In genomic region chr15:48177875-48178611, GRCh38 we compare ENCODE assay signal across 8 cellular contexts. TPM values are rescaled to one million over a fixed set of nuclear protein-coding genes. Genes with fewer than 3 reads are reported as not detected.
DNase-seq lines count a peak whose midpoint lies in the region; ATAC-seq and TF ChIP-seq lines count a peak whose summit lies in the region.

Gene MYEF2 (minus strand): TSS chr15:48178295. CDS start chr15:48178237, 58 bp downstream.

- H3K4me3 Mint-ChIP-seq in nephron progenitor cell: peak within 1 kb of the TSS; percentile 95
- H3K4me3 Mint-ChIP-seq in stimulated activated naive CD8-positive, alpha-beta T cell treated with anti-CD3 and anti-CD28 coated beads, Interleukin-15, amount 100 ng/mL, for 72 hours: peak within 1 kb of the TSS; percentile 82 to 98

- peaks cover 23% of the 10 kb centered on the region for H3K36me3 Mint-ChIP-seq in nephron progenitor cell (ENCODE audit: low read depth)

- peaks cover 6% of the 10 kb centered on the region for H3K27me3 Mint-ChIP-seq in nephron progenitor cell (ENCODE audit: low read depth, poor library complexity)
- peaks cover 16% of the 10 kb centered on the region for H3K27me3 Mint-ChIP-seq in stimulated activated naive CD8-positive, alpha-beta T cell treated with anti-CD3 and anti-CD28 coated beads, Interleukin-15, amount 100 ng/mL, for 72 hours

- peaks cover 22% of the 10 kb centered on the region for H3K9me3 Mint-ChIP-seq in nephron progenitor cell
- H3K9me3 Mint-ChIP-seq in stimulated activated naive CD8-positive, alpha-beta T cell treated with anti-CD3 and anti-CD28 coated beads, Interleukin-15, amount 100 ng/mL, for 72 hours: peaks cover 5 to 9% of the 10 kb centered on the region in 2 donors

- H3K4me3 ChIP-seq in foreskin fibroblast (ENCODE audit: low read depth in 1 of 2, low read length in 2 of 2): peak within 1 kb of the TSS; percentile 58 to 61

- TF ChIP-seq CTCF in foreskin fibroblast (IDR thresholded peaks at IDR 0.05; ENCODE audit: low read depth, low read length) (no peak), nephron progenitor cell (IDR thresholded peaks at IDR 0.05) (no peak)

- ATAC-seq in GM19438 (IDR thresholded peaks at IDR 0.05; ENCODE audit: low read depth, unreplicated experiment) (peak; percentile 73), HG03571 (IDR thresholded peaks at IDR 0.05; ENCODE audit: unreplicated experiment) (peak; percentile 72)
- peak; percentile 89 for ATAC-seq in stimulated activated naive CD8-positive, alpha-beta T cell treated with anti-CD3 and anti-CD28 coated beads, Interleukin-15, amount 100 ng/mL, for 72 hours

- peaks cover 25% of the 10 kb centered on the region for H3K4me1 Mint-ChIP-seq in nephron progenitor cell
- H3K4me1 Mint-ChIP-seq in stimulated activated naive CD8-positive, alpha-beta T cell treated with anti-CD3 and anti-CD28 coated beads, Interleukin-15, amount 100 ng/mL, for 72 hours: peaks cover 10% of the 10 kb centered on the region

- DNase-seq in CD1c-positive myeloid dendritic cell (ENCODE audit: extremely low spot score) (peak; percentile 41), activated gamma-delta T cell (lab: John Stamatoyannopoulos, UW) (peak; percentile 20), foreskin fibroblast (peak; percentile 51 to 81), nephron progenitor cell (peak; percentile 78)
- DNase-seq in stimulated activated naive CD8-positive, alpha-beta T cell treated with anti-CD3 and anti-CD28 coated beads, Interleukin-15, amount 100 ng/mL, for 72 hours: peak; percentile 73 to 81

- peak within 1 kb of the TSS; percentile 93 for H3K27ac Mint-ChIP-seq in nephron progenitor cell
- peak within 1 kb of the TSS; percentile 93 to 99 for H3K27ac Mint-ChIP-seq in stimulated activated naive CD8-positive, alpha-beta T cell treated with anti-CD3 and anti-CD28 coated beads, Interleukin-15, amount 100 ng/mL, for 72 hours

TF ChIP-seq in PFSK-1, 5 proteins besides CTCF, POLR2A, EP300 and RAD21:
- TF ChIP-seq TAF1 (IDR thresholded peaks at IDR 0.05; ENCODE audit: borderline replicate concordance, insufficient read depth, low read length) (no peak), SIN3A (IDR thresholded peaks at IDR 0.05; ENCODE audit: borderline replicate concordance, insufficient read depth, low read length) (no peak), FOXP2 (optimal IDR thresholded peaks at IDR 0.05; ENCODE audit: borderline replicate concordance, extremely low read depth, extremely low read length, insufficient read depth) (peak; percentile 33), REST (IDR thresholded peaks at IDR 0.05; ENCODE audit: insufficient read depth in 1 of 2, low read depth in 2 of 2, low read length in 2 of 2) (no peak), POLR2AphosphoS5 (IDR thresholded peaks at IDR 0.05; ENCODE audit: low read depth, low read length) (peak; percentile 35; the same call in 1 of the 2 replicates)

RNA-seq across cellular contexts. Expression of gene MYEF2, which starts in this region (rescaled TPM):
- 20.6 TPM for polyA plus RNA-seq in PFSK-1 (2012; ENCODE audit: insufficient read length, low read depth)

Comparison
In these comparisons a context has a peak if more than half of its experiments do, and no peak if none do; other contexts are left out.
1. Peak in every context shown above with its lines: DNase-seq, ATAC-seq and H3K4me3 ChIP-seq.
2. DNase-seq: peak in every context shown above with its lines; median percentile 78 in nephron progenitor cell; 77 in stimulated activated naive CD8-positive, alpha-beta T cell treated with anti-CD3 and anti-CD28 coated beads, Interleukin-15, amount 100 ng/mL, for 72 hours; 66 in foreskin fibroblast; 41 in CD1c-positive myeloid dendritic cell; 20 in activated gamma-delta T cell.